In genomic region chr3:149251186-149251585, GRCh38 we compare ENCODE assay signal across 33 cellular contexts. TPM values are rescaled to one million over a fixed set of nuclear protein-coding genes. Genes with fewer than 3 reads are reported as not detected.
"Had no signal": no experiment of that assay in that cellular context is flagged by ENCODE, and none has a peak within 500 bp of the region (broad histone marks: within the 10 kb centered on the region; RNA-seq: fewer than 3 reads in every experiment).

No MANE protein-coding gene starts in this region.

- H3K4me3 Mint-ChIP-seq: activated CD8-positive, alpha-beta T cell treated with anti-CD3 and anti-CD28 coated beads for 36 hours; activated naive CD8-positive, alpha-beta T cell; activated T-cell treated with anti-CD3 and anti-CD28 coated beads, Interleukin-2, amount 50 U/mL, for 4 hours; activated T-helper 17 cell treated with anti-CD3 and anti-CD28 coated beads, Interleukin-2, amount 50 U/mL, for 72 hours had no signal

- H3K9me3 ChIP-seq: colonic mucosa, esophagus squamous epithelium had no signal

- H3K9me3 Mint-ChIP-seq: activated CD8-positive, alpha-beta T cell treated with anti-CD3 and anti-CD28 coated beads for 36 hours; activated T-cell treated with anti-CD3 and anti-CD28 coated beads, Interleukin-2, amount 50 U/mL, for 4 hours; activated T-helper 17 cell treated with anti-CD3 and anti-CD28 coated beads, Interleukin-2, amount 50 U/mL, for 72 hours had no signal

- H3K36me3 Mint-ChIP-seq: activated naive CD8-positive, alpha-beta T cell had no signal

- ATAC-seq: activated CD8-positive, alpha-beta T cell treated with anti-CD3 and anti-CD28 coated beads for 36 hours; activated T-cell treated with anti-CD3 and anti-CD28 coated beads, Interleukin-2, amount 50 U/mL, for 4 hours; activated T-helper 17 cell treated with anti-CD3 and anti-CD28 coated beads, Interleukin-2, amount 50 U/mL, for 72 hours had no signal

- H3K27me3 ChIP-seq: brain microvascular endothelial cell, cardiac muscle cell, colonic mucosa, esophagus squamous epithelium had no signal

- H3K4me3 ChIP-seq: cardiac muscle cell, colonic mucosa, esophagus squamous epithelium had no signal

- H3K36me3 ChIP-seq: brain microvascular endothelial cell, cardiac muscle cell, colonic mucosa, esophagus squamous epithelium had no signal

- DNase-seq: activated CD4-positive, alpha-beta T cell treated with anti-CD3 and anti-CD28 coated beads for 4 hours; activated CD4-positive, alpha-beta T cell treated with anti-CD3 and anti-CD28 coated beads, Interleukin-2, amount 50 U/mL, for 1 hour; activated CD4-positive, alpha-beta T cell treated with anti-CD3 and anti-CD28 coated beads, Interleukin-2, amount 50 U/mL, for 48 hours; activated CD4-positive, CD25-positive, alpha-beta regulatory T cell; activated CD4-positive, CD25-positive, alpha-beta regulatory T cell treated with anti-CD3 and anti-CD28 coated beads, Interleukin-2, amount 50 U/mL, for 72 hours; activated CD8-positive, alpha-beta memory T cell treated with anti-CD3 and anti-CD28 coated beads for 24 hours; activated CD8-positive, alpha-beta T cell treated with anti-CD3 and anti-CD28 coated beads for 36 hours; activated effector memory CD4-positive, alpha-beta T cell treated with Interleukin-2 at 50 U/mL for 16 hours; activated gamma-delta T cell treated with Interleukin-2 at 50 U/mL for 16 hours; activated naive CD4-positive, alpha-beta T cell treated with anti-CD3 and anti-CD28 coated beads, Interleukin-2, amount 50 U/mL, for 16 hours; activated naive CD4-positive, alpha-beta T cell treated with Interleukin-2 at 50 U/mL for 16 hours; activated T-cell treated with anti-CD3 and anti-CD28 coated beads, Interleukin-2, amount 50 U/mL, for 4 hours; amniotic stem cell; anterior cingulate cortex; brain microvascular endothelial cell; central memory CD4-positive, alpha-beta T cell; cerebellar nuclear complex; colonic mucosa; effector CD8-positive, alpha-beta T cell; erythroblast; esophagus squamous epithelium; head of caudate nucleus; T-helper 2 cell had no signal

- H3K4me1 ChIP-seq: colonic mucosa had no signal

- H3K27ac ChIP-seq: brain microvascular endothelial cell, cardiac muscle cell, colonic mucosa, esophagus squamous epithelium had no signal

- FAIRE-seq: astrocyte, endometrium, frontal cortex had no signal

- H3K27ac Mint-ChIP-seq: activated CD8-positive, alpha-beta T cell treated with anti-CD3 and anti-CD28 coated beads for 36 hours; activated naive CD8-positive, alpha-beta T cell; activated T-helper 17 cell treated with anti-CD3 and anti-CD28 coated beads, Interleukin-2, amount 50 U/mL, for 72 hours had no signal

RNA-seq across cellular contexts. Expression of gene CP, which starts 29.6 kb away (rescaled TPM):
- total RNA-seq: activated CD8-positive, alpha-beta T cell treated with anti-CD3 and anti-CD28 coated beads for 36 hours; activated T-helper 17 cell treated with anti-CD3 and anti-CD28 coated beads, Interleukin-2, amount 50 U/mL, for 72 hours; dermis microvascular lymphatic vessel endothelial cell; fibroblast of lung; fibroblast of villous mesenchyme; frontal cortex; T-helper 1 cell treated with Interleukin-12 subunit alpha and Interleukin-12 subunit beta and Interleukin-4 antibody, amounts not matched to agents 30 ng/mL and 1 ng/mL, for 36 hours had no signal
- polyA plus RNA-seq: cardiac muscle cell had no signal
